ENCODE assay signal across 11 cellular contexts in genomic region chr12:116456307-116456641, GRCh38.
A peak's percentile ranks its signal among the peaks of the same experiment; 100 is the strongest.
DNase-seq lines count a peak whose midpoint lies in the region; ATAC-seq, FAIRE-seq and TF ChIP-seq lines count a peak whose summit lies in the region.
"Had no signal": no experiment of that assay in that cellular context is flagged by ENCODE, and none has a peak within 500 bp of the region (broad histone marks: within the 10 kb centered on the region; RNA-seq: fewer than 3 reads in every experiment).

No MANE protein-coding gene starts in this region.

- TF ChIP-seq CTCF in liver (IDR thresholded peaks at IDR 0.05; ENCODE audit: low read depth, low read length, missing input control) (no peak), HepG2 (CRISPR knock-in tag; IDR thresholded peaks at IDR 0.05) (no peak), esophagus muscularis mucosa (IDR thresholded peaks at IDR 0.05) (no peak), osteoblast (IDR thresholded peaks at IDR 0.05; ENCODE audit: extremely low read depth, low read depth, low read length) (no peak)

- no peak overlapping the region for H3K9ac ChIP-seq in liver (ENCODE audit: low read depth in 1 of 2, low read length in 2 of 2)
- no peak overlapping the region for H3K9ac ChIP-seq in HepG2 (ENCODE audit: insufficient read depth, low read depth, low read length)

- H3K4me2 ChIP-seq in HepG2 (ENCODE audit: low read depth, low read length), result no peak overlapping the region
- H3K4me2 ChIP-seq in osteoblast (ENCODE audit: insufficient read depth, low read length), result peak overlapping the region; percentile 81

- no peak for DNase-seq in HepG2 (ENCODE audit: low spot score)
- DNase-seq in esophagus muscularis mucosa (ENCODE audit: extremely low spot score), result no peak
- DNase-seq in osteoblast (ENCODE audit: insufficient read length, low spot score, missing footprints), result peak; percentile 86
- no peak for DNase-seq in aorta
- no peak for DNase-seq in HuH-7.5 (ENCODE audit: low spot score)
- no peak for DNase-seq in T-helper 1 cell
- DNase-seq: activated CD8-positive, alpha-beta memory T cell treated with anti-CD3 and anti-CD28 coated beads, Interleukin-2, amount 10 ng/mL, durations not matched to agents 7 days and 5 days; NCI-H1417 treated with DMSO at 0.1 percent for 48 hours had no signal

- FAIRE-seq in HepG2 (lab: Jason Lieb, UNC), result no peak
- FAIRE-seq: small intestine had no signal

- CTCF ChIA-PET in HepG2 (lab: Yijun Ruan, JAX; ENCODE audit: low intra/inter-chr PET ratio, low total read pairs), result no interaction called here

- TF ChIP-seq EP300 in HepG2 (IDR thresholded peaks at IDR 0.05; ENCODE audit: low read depth in 2 of 2, low read length in 2 of 2) (no peak), HepG2 (CRISPR knock-in tag; IDR thresholded peaks at IDR 0.05; ENCODE audit: borderline replicate concordance) (no peak), esophagus muscularis mucosa (IDR thresholded peaks at IDR 0.05) (no peak)

- peak overlapping the region; percentile 23 to 59 for H3K27ac ChIP-seq in liver (ENCODE audit: low read depth in 1 of 2, low read length in 2 of 2)
- no peak overlapping the region for H3K27ac ChIP-seq in HepG2 (ENCODE audit: extremely low read length, insufficient read depth, low read length)
- peak overlapping the region; percentile 72 to 88 (median 84) for H3K27ac ChIP-seq in esophagus muscularis mucosa (replicated peaks in 1 of 4)
- H3K27ac ChIP-seq in osteoblast (ENCODE audit: low read depth, low read length), result peak overlapping the region; percentile 100
- peak overlapping the region; percentile 31 to 96 for H3K27ac ChIP-seq in aorta (ENCODE audit: low read depth in 1 of 2, low read length in 2 of 2)

- no peak overlapping the region for H2AFZ ChIP-seq in HepG2 (ENCODE audit: low read length)
- peak overlapping the region; percentile 59 for H2AFZ ChIP-seq in osteoblast (ENCODE audit: low read length)

- H3K36me3 ChIP-seq in liver (ENCODE audit: control insufficient read depth in 4 of 4, insufficient read depth in 3 of 4, low read depth in 1 of 4, low read length in 3 of 4) (no peaks in the 10 kb centered on the region), HepG2 (replicated peaks in 1 of 2; ENCODE audit: control insufficient read depth in 1 of 2, insufficient read depth in 2 of 2, low read length in 2 of 2) (no peaks in the 10 kb centered on the region), esophagus muscularis mucosa (no peaks in the 10 kb centered on the region), osteoblast (ENCODE audit: insufficient read depth, low read length) (no peaks in the 10 kb centered on the region), aorta (ENCODE audit: control insufficient read depth in 1 of 2, insufficient read depth in 2 of 2, low read length in 1 of 2) (no peaks in the 10 kb centered on the region)

- H3K9me3 ChIP-seq in liver (ENCODE audit: control insufficient read depth in 4 of 4, low read length in 3 of 4) (no peaks in the 10 kb centered on the region), HepG2 (ENCODE audit: low read length) (no peaks in the 10 kb centered on the region), esophagus muscularis mucosa (no peaks in the 10 kb centered on the region), osteoblast (ENCODE audit: low read depth, low read length) (no peaks in the 10 kb centered on the region), aorta (ENCODE audit: control insufficient read depth, low read length) (no peaks in the 10 kb centered on the region)

- TF ChIP-seq POLR2A in HepG2 (IDR thresholded peaks at IDR 0.05; ENCODE audit: insufficient read depth in 1 of 2, low read depth in 2 of 2, low read length in 2 of 2) (no peak), esophagus muscularis mucosa (IDR thresholded peaks at IDR 0.05; ENCODE audit: low read depth) (no peak)

- no peaks in the 10 kb centered on the region for H3K4me1 ChIP-seq in liver (ENCODE audit: control insufficient read depth in 4 of 4, insufficient read depth in 4 of 4, low read length in 3 of 4)
- H3K4me1 ChIP-seq in HepG2 (ENCODE audit: insufficient read depth, low read length), result no peaks in the 10 kb centered on the region
- peaks cover 11 to 30% (median 27%) of the 10 kb centered on the region in 4 donors for H3K4me1 ChIP-seq in esophagus muscularis mucosa
- peaks cover 25% of the 10 kb centered on the region for H3K4me1 ChIP-seq in osteoblast (ENCODE audit: insufficient read depth, low read length)
- peaks cover 0 to 2% of the 10 kb centered on the region in 2 donors for H3K4me1 ChIP-seq in aorta (ENCODE audit: control insufficient read depth in 1 of 2, insufficient read depth in 2 of 2, low read length in 2 of 2)

- TF ChIP-seq RAD21 in liver (IDR thresholded peaks at IDR 0.05), result no peak
- no peak for TF ChIP-seq RAD21 in HepG2 (CRISPR knock-in tag; IDR thresholded peaks at IDR 0.05)

- no peak overlapping the region for H3K4me3 ChIP-seq in liver (ENCODE audit: low read depth in 1 of 3, low read length in 3 of 3)
- no peak overlapping the region for H3K4me3 ChIP-seq in HepG2 (replicated peaks in 1 of 3; ENCODE audit: insufficient read depth in 1 of 3, low read depth in 2 of 3, low read length in 3 of 3)
- peak overlapping the region; percentile 9 to 20 (median 20) for H3K4me3 ChIP-seq in esophagus muscularis mucosa
- peak overlapping the region; percentile 50 for H3K4me3 ChIP-seq in osteoblast (ENCODE audit: insufficient read depth, low read length)
- no peak overlapping the region for H3K4me3 ChIP-seq in aorta (ENCODE audit: low read length in 2 of 2)

- H3K27me3 ChIP-seq in liver (ENCODE audit: control insufficient read depth in 4 of 4, insufficient read depth in 4 of 4, low read length in 3 of 4) (no peaks in the 10 kb centered on the region), HepG2 (ENCODE audit: control insufficient read depth in 1 of 2, insufficient read depth in 2 of 2, low read length in 2 of 2) (peaks cover 1 to 16% of the 10 kb centered on the region in 2 experiments; a peak in 2 of 5 replicates), esophagus muscularis mucosa (peaks cover 0 to 5% (median 0%) of the 10 kb centered on the region in 4 donors), osteoblast (ENCODE audit: insufficient read depth, low read length) (no peaks in the 10 kb centered on the region), aorta (ENCODE audit: control insufficient read depth in 1 of 2, insufficient read depth in 2 of 2, low read length in 1 of 2) (no peaks in the 10 kb centered on the region)

- ATAC-seq in HepG2, result no peak
- peak; percentile 11 for ATAC-seq in aorta (ENCODE audit: low FRiP score)
- no peak for ATAC-seq in HG03139 (IDR thresholded peaks at IDR 0.05; ENCODE audit: unreplicated experiment)
- ATAC-seq: activated CD8-positive, alpha-beta memory T cell treated with anti-CD3 and anti-CD28 coated beads, Interleukin-2, amount 10 ng/mL, durations not matched to agents 7 days and 5 days had no signal

- POLR2A ChIA-PET in HepG2 (lab: Yijun Ruan, JAX), result no interaction called here

- no TSS peak for BruUV-seq in HepG2 (replicated peaks; lab: Mats Ljungman, UMichigan)

- H4K20me1 ChIP-seq in HepG2 (ENCODE audit: insufficient read depth, low read length) (no peaks in the 10 kb centered on the region), osteoblast (ENCODE audit: insufficient read depth, low read length) (no peaks in the 10 kb centered on the region)

- intact Hi-C loops in HepG2 (cut with micrococcal nuclease; ENCODE audit: unreplicated experiment) (no loop called here), esophagus muscularis mucosa (cut with DNase I) (loop anchor here (5.0 to 10.0 kb wide), 3 partner anchors 74 to 139 kb away; no protein-coding TSS in a partner anchor), aorta (cut with DNase I) (loop anchor here (5.0 to 10.0 kb wide), 2 partner anchors 71 to 139 kb away; no protein-coding TSS in a partner anchor)

- 64% methylated on average over 8 of the region's 8 CpGs for WGBS in liver
- 44% methylated on average over 8 of the region's 8 CpGs for WGBS in HepG2 (ENCODE audit: low lambda C conversion rate)
- WGBS in esophagus muscularis mucosa, result 25% methylated on average over 8 of the region's 8 CpGs
- WGBS in aorta, 2 donors, result 5 to 8% methylated on average over 8 of the region's 8 CpGs

- no peaks in the 10 kb centered on the region for H3K79me2 ChIP-seq in HepG2 (ENCODE audit: insufficient read depth, low read length)
- H3K79me2 ChIP-seq in osteoblast (ENCODE audit: insufficient read depth, low read length), result no peaks in the 10 kb centered on the region

- in situ Hi-C loops in HepG2 (cut with HindIII; ENCODE audit: extremely low pct_ligation_motif_present, low pct_unique_long_range_greater_than_20kb), result no loop called here

TF ChIP-seq in liver, 16 proteins besides CTCF, POLR2A, EP300 and RAD21 (continues in another document):
- TF ChIP-seq FOXA2 (IDR thresholded peaks at IDR 0.05) (no peak), RXRA (IDR thresholded peaks at IDR 0.05) (no peak), MAX (IDR thresholded peaks at IDR 0.05) (no peak), YY1 (IDR thresholded peaks at IDR 0.05) (no peak), HNF4A (conservative IDR thresholded peaks at IDR 0.05) (no peak), SP1 (IDR thresholded peaks at IDR 0.05) (no peak), FOXA1 (IDR thresholded peaks at IDR 0.05) (no peak), TAF1 (conservative IDR thresholded peaks at IDR 0.05) (no peak), HNF4G (IDR thresholded peaks at IDR 0.05) (no peak)

TF ChIP-seq in HepG2, 621 proteins besides CTCF, POLR2A, EP300 and RAD21 (continues in another document):
- TF ChIP-seq ZNF776 (CRISPR knock-in tag; IDR thresholded peaks at IDR 0.05) (no peak), ZNF839 (CRISPR knock-in tag; IDR thresholded peaks at IDR 0.05; ENCODE audit: borderline replicate concordance) (no peak), CENPX (CRISPR knock-in tag; IDR thresholded peaks at IDR 0.05) (no peak), ZNF431 (CRISPR knock-in tag; IDR thresholded peaks at IDR 0.05; ENCODE audit: borderline replicate concordance, low read depth) (no peak), AGO2 (optimal IDR thresholded peaks at IDR 0.05; ENCODE audit: low read depth, low read length) (no peak), NFIC (IDR thresholded peaks at IDR 0.05; ENCODE audit: low read length) (no peak), ZNF350 (CRISPR knock-in tag; IDR thresholded peaks at IDR 0.05; ENCODE audit: borderline replicate concordance, low read depth) (no peak), ZNF496 (CRISPR knock-in tag; IDR thresholded peaks at IDR 0.05; ENCODE audit: insufficient replicate concordance) (no peak), MTERF4 (CRISPR knock-in tag; IDR thresholded peaks at IDR 0.05) (no peak), HDAC2 (CRISPR knock-in tag; IDR thresholded peaks at IDR 0.05) (no peak), ZNF678 (CRISPR knock-in tag; IDR thresholded peaks at IDR 0.05) (no peak)

Comparison
In these comparisons a context has a peak if more than half of its experiments do, and no peak if none do; other contexts are left out.
1. H3K4me3 ChIP-seq: peak in esophagus muscularis mucosa (4 of 4) and osteoblast (single experiment); none in liver (0 of 3), HepG2 (0 of 3) and aorta (0 of 2).